Comparison of ENCODE assay signal across 6 cellular contexts in the genomic region with DNA sequence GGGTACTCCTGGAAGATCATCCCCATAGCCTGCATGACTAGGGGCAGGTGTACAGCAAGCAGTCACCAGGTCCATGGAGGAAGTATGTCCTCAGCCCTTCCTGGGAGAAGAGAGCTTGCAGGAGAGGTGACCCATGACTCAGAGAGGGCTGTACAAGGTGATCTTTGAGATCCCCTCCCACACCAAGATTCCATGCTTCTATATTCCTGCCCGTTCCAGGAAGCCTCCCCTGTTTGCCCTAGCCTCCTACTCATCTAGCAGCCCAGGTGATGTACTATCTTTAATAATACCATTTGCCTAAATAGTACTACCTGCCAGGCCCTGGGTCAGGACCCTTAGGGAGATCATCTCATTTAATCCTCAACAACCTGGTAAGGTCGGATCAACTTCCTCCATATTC. TPM values are rescaled to one million over a fixed set of nuclear protein-coding genes. Genes with fewer than 3 reads are reported as not detected.
"Had no signal": no experiment of that assay in that cellular context is flagged by ENCODE, and none has a peak within 500 bp of the region (broad histone marks: within the 10 kb centered on the region; RNA-seq: fewer than 3 reads in every experiment).

No MANE protein-coding gene starts in this region.

RNA-seq across cellular contexts. Expression of a gene that starts 27.4 kb away (rescaled TPM):
- total RNA-seq: K562, SJCRH30 had no signal

RNA-seq across cellular contexts. Expression of a gene that starts 40.3 kb away (rescaled TPM):
- total RNA-seq: activated T-cell treated with anti-CD3 and anti-CD28 coated beads, Interleukin-2, amount 50 U/mL, for 4 hours; breast epithelium; K562; Right ventricle myocardium superior; SJCRH30; T-helper 1 cell treated with Interleukin-12 subunit alpha and Interleukin-12 subunit beta and Interleukin-4 antibody, amounts not matched to agents 30 ng/mL and 1 ng/mL, for 36 hours had no signal
